Comparison of ENCODE assay signal across 8 cellular contexts in the genomic region with DNA sequence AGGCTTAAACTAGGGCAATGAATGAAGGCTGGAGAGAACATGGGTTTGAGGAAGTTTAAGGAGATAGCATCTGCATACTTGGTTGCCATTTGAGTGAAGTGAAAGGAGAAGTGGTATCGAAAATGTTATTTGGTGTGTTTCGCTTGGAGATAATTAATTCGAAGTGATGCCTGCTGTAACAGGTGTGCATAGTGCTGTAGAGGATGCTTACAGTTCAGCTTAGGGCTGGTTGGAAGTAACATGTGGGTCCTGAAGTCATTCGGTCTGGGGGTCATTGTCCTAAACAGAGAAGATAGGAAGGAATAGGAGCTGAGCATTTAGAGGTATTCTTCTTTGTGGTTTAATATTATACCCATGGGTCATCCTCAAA. TPM values are rescaled to one million over a fixed set of nuclear protein-coding genes. Genes with fewer than 3 reads are reported as not detected.
DNase-seq lines count a peak whose midpoint lies in the region; ATAC-seq, FAIRE-seq and TF ChIP-seq lines count a peak whose summit lies in the region.

No MANE protein-coding gene starts in this region.

- no peaks in the 10 kb centered on the region for H3K27me3 Mint-ChIP-seq in immature natural killer cell (ENCODE audit: low read depth in 3 of 3)

- H3K36me3 Mint-ChIP-seq in immature natural killer cell = peaks cover 0 to 24% (median 15%) of the 10 kb centered on the region in 3 donors

- H3K4me3 ChIP-seq in WI38 (ENCODE audit: low read depth, low read length) (peak overlapping the region; percentile 57), kidney (ENCODE audit: low read length in 2 of 2) (peak overlapping the region; percentile 72 to 82), transverse colon (peak overlapping the region; percentile 4 to 56 (median 46))

- intact Hi-C loops in kidney (cut with DNase I) = loop anchor here (5.0 to 10.0 kb wide), 2 partner anchors 122 to 170 kb away; no protein-coding TSS in a partner anchor
- intact Hi-C loops in transverse colon (cut with DNase I; ENCODE audit: low total_unique reads) = loop anchor here (10.0 kb wide), 1 partner anchor 170 kb away; no protein-coding TSS in a partner anchor

- H3K27ac Mint-ChIP-seq in immature natural killer cell = no peak overlapping the region

- H3K9me3 Mint-ChIP-seq in immature natural killer cell = no peaks in the 10 kb centered on the region

- no peak for TF ChIP-seq EP300 in transverse colon (IDR thresholded peaks at IDR 0.05; ENCODE audit: low read depth)

- DNase-seq in DMS53 (lab: John Stamatoyannopoulos, UW) (peak; percentile 72), kidney (no peak), transverse colon (no peak), immature natural killer cell (no peak)

- ATAC-seq in GM19467 (IDR thresholded peaks at IDR 0.05; ENCODE audit: unreplicated experiment) (peak; percentile 61), HG03571 (IDR thresholded peaks at IDR 0.05; ENCODE audit: unreplicated experiment) (peak; percentile 71), HG03469 (IDR thresholded peaks at IDR 0.05; ENCODE audit: unreplicated experiment) (no peak)

- no peak overlapping the region for H3K27ac ChIP-seq in kidney (ENCODE audit: low read depth in 2 of 2, low read length in 2 of 2)
- H3K27ac ChIP-seq in transverse colon = peak overlapping the region; percentile 73 to 76 (median 73)

- H3K4me1 ChIP-seq in kidney (ENCODE audit: control insufficient read depth in 1 of 2, insufficient read depth in 1 of 2, low read depth in 1 of 2, low read length in 2 of 2) = peaks cover 5 to 11% of the 10 kb centered on the region in 2 donors
- peaks cover 0 to 17% (median 11%) of the 10 kb centered on the region in 4 donors for H3K4me1 ChIP-seq in transverse colon

- peaks cover 6 to 7% of the 10 kb centered on the region in 2 donors for H3K4me1 Mint-ChIP-seq in immature natural killer cell

- H3K4me3 Mint-ChIP-seq in immature natural killer cell = no peak overlapping the region

- no peaks in the 10 kb centered on the region for H3K9me3 ChIP-seq in kidney (ENCODE audit: control insufficient read depth in 1 of 2, low read length in 2 of 2)
- no peaks in the 10 kb centered on the region for H3K9me3 ChIP-seq in transverse colon

- WGBS in transverse colon (ENCODE audit: low coverage in 1 of 2), 2 donors = 6% methylated on average over 4 of the region's 4 CpGs; no CpG with 5 or more reads in 1 of the 2 donors

- in situ Hi-C loops in transverse colon (cut with MboI; ENCODE audit: low pct_ligation_motif_present in 1 of 4, low pct_unique_long_range_greater_than_20kb in 1 of 4, low sequenced_read_pairs in 3 of 4) = no loop called here

- FAIRE-seq in kidney (lab: Jason Lieb, UNC) = no peak

- no peaks in the 10 kb centered on the region for H3K27me3 ChIP-seq in transverse colon

- peak; percentile 17 for TF ChIP-seq POLR2A in transverse colon (IDR thresholded peaks at IDR 0.05)

- H3K36me3 ChIP-seq in kidney (ENCODE audit: control insufficient read depth in 1 of 2, insufficient read depth in 2 of 2, low read length in 2 of 2) = peaks cover 25 to 29% of the 10 kb centered on the region in 2 donors
- H3K36me3 ChIP-seq in transverse colon = peaks cover 0 to 34% (median 14%) of the 10 kb centered on the region in 4 donors

- TF ChIP-seq CTCF in WI38 (IDR thresholded peaks at IDR 0.05; ENCODE audit: low read depth, low read length) (no peak), kidney (IDR thresholded peaks at IDR 0.05; ENCODE audit: borderline replicate concordance, extremely low read depth, insufficient read depth) (no peak), transverse colon (IDR thresholded peaks at IDR 0.05) (no peak)

- peak overlapping the region; percentile 76 to 78 for H3K9ac ChIP-seq in kidney (ENCODE audit: low read length in 2 of 2)

RNA-seq across cellular contexts. Expression of gene NUDT17, which starts 0.3 kb away (rescaled TPM):
- total RNA-seq in kidney = 3.8 TPM
- 5.5 TPM for polyA plus RNA-seq in kidney (ENCODE audit: insufficient read depth, low read depth, low replicate concordance)
- total RNA-seq in transverse colon = 1 to 10 TPM in 2 of 4 donors, under 1 TPM in 1, not detected in 1; 0.95 to 2.2 (median 1.1) TPM
- 1 to 10 TPM in 2 of 3 donors, not detected in 1; 3.8 to 4.1 TPM for polyA plus RNA-seq in immature natural killer cell

RNA-seq across cellular contexts. Expression of gene PIAS3, which starts 13.8 kb away (rescaled TPM):
- total RNA-seq in kidney = 36.9 TPM
- 12.5 TPM for polyA plus RNA-seq in kidney (ENCODE audit: insufficient read depth, low read depth, low replicate concordance)
- 10 to 100 TPM; 10.2 to 71.6 (median 17.8) TPM for total RNA-seq in transverse colon
- polyA plus RNA-seq in immature natural killer cell = 10 to 100 TPM in 2 of 3 donors, 1 to 10 TPM in 1; 9.3 to 27.1 (median 10.5) TPM

RNA-seq across cellular contexts. Expression of gene POLR3C, which starts 21.1 kb away (rescaled TPM):
- total RNA-seq in kidney (30.0 TPM), transverse colon (10 to 100 TPM; 13.1 to 77.2 (median 29.0) TPM)
- polyA plus RNA-seq in kidney (ENCODE audit: insufficient read depth, low read depth, low replicate concordance) (16.1 TPM), immature natural killer cell (10 to 100 TPM; 34.5 to 56.4 (median 45.6) TPM)

RNA-seq across cellular contexts. Expression of gene RNF115, which starts 21.2 kb away (rescaled TPM):
- 18.0 TPM for total RNA-seq in kidney
- 12.3 TPM for polyA plus RNA-seq in kidney (ENCODE audit: insufficient read depth, low read depth, low replicate concordance)
- 10 to 100 TPM in 3 of 4 donors, 1 to 10 TPM in 1; 6.4 to 21.5 (median 13.3) TPM for total RNA-seq in transverse colon
- polyA plus RNA-seq in immature natural killer cell = 1 to 10 TPM; 4.7 to 9.4 (median 8.3) TPM

RNA-seq across cellular contexts. Expression of gene ANKRD35, which starts 40.5 kb away (rescaled TPM):
- total RNA-seq in kidney (1.2 TPM), transverse colon (1 to 10 TPM in 3 of 4 donors, not detected in 1; 1.1 to 1.8 (median 1.4) TPM)
- polyA plus RNA-seq in kidney (ENCODE audit: insufficient read depth, low read depth, low replicate concordance) (0.71 TPM), immature natural killer cell (under 1 TPM; 0.40 to 0.93 (median 0.86) TPM)

Comparison
In these comparisons a context has a peak if more than half of its experiments do, and no peak if none do; other contexts are left out.
1. H3K27ac ChIP-seq: peak in transverse colon (4 of 4); none in kidney (0 of 2).
2. Peak in every context shown above with its lines, with median percentiles within 50 percentile points of each other: H3K4me3 ChIP-seq.